In the genomic region with DNA sequence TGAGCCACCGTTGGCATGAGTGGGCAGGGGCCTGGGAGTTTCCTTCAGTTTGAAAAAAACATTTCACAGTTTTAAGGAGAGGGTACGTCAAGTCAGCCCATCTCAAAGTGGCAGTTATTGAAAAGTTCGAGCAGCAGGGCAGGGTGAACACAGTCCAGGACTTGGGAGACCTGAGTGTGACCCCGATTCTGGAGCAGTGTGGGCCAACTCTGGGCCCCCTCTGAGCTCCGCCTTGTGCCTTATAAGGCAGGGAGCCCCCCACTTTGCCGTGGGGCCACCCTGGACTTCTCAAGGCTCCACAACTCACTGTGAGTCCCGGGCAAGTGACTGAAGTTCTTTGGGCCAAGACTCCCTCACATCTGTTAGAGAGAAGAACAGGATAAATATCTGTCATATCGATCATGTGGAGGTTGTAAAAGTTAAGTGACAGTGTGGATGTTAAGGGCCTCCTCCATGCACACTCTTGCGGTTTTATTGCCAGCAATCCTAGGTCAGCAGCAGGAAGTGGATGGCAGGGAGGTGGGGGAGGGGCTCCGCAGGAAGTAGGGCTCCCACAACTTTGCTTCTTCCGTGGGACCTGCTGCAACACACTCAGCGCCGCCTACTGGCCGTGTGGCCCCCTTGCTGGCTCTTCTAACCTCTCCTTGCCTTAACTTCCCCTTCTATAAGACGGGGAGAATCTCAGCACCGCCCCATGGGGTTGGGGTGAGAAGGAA, we compare ENCODE assay signal across 8 cellular contexts. TPM values are rescaled to one million over a fixed set of nuclear protein-coding genes. Genes with fewer than 3 reads are reported as not detected.
A peak's percentile ranks its signal among the peaks of the same experiment; 100 is the strongest.
DNase-seq lines count a peak whose midpoint lies in the region; ATAC-seq and TF ChIP-seq lines count a peak whose summit lies in the region.

No MANE protein-coding gene starts in this region.

- H3K4me1 ChIP-seq in RWPE2 (ENCODE audit: insufficient read depth, poor library complexity, severe bottlenecking) = no peaks in the 10 kb centered on the region
- H3K4me1 ChIP-seq in hepatocyte (ENCODE audit: insufficient read depth) = peaks cover 6% of the 10 kb centered on the region

- no peak overlapping the region for H2AFZ ChIP-seq in hepatocyte

- no peaks in the 10 kb centered on the region for H4K20me1 ChIP-seq in hepatocyte (ENCODE audit: insufficient read depth, poor library complexity, severe bottlenecking)

- no peaks in the 10 kb centered on the region for H3K36me3 ChIP-seq in RWPE2 (ENCODE audit: low read depth)
- no peaks in the 10 kb centered on the region for H3K36me3 ChIP-seq in hepatocyte (replicated peaks; ENCODE audit: insufficient read depth, low read depth)

- H3K4me3 ChIP-seq in RWPE2 (ENCODE audit: severe bottlenecking) = no peak overlapping the region
- no peak overlapping the region for H3K4me3 ChIP-seq in hepatocyte
- H3K4me3 ChIP-seq in coronary artery = no peak overlapping the region

- no peaks in the 10 kb centered on the region for H3K9me2 ChIP-seq in hepatocyte (replicated peaks; ENCODE audit: insufficient read depth)

- H3K9me3 ChIP-seq in RWPE2 (ENCODE audit: severe bottlenecking) (no peaks in the 10 kb centered on the region), hepatocyte (ENCODE audit: low read depth) (no peaks in the 10 kb centered on the region)

- ATAC-seq in RWPE2 (ENCODE audit: low read depth) = no peak
- ATAC-seq in GM21528 (IDR thresholded peaks at IDR 0.05; ENCODE audit: low FRiP score, unreplicated experiment) = no peak

- peak; percentile 65 for TF ChIP-seq CTCF in RWPE2 (IDR thresholded peaks at IDR 0.05; ENCODE audit: poor library complexity, severe bottlenecking)
- peak; percentile 54 for TF ChIP-seq CTCF in hepatocyte (IDR thresholded peaks at IDR 0.05; ENCODE audit: poor library complexity)
- no peak for TF ChIP-seq CTCF in coronary artery (IDR thresholded peaks at IDR 0.05)

- in situ Hi-C loops in ACHN (cut with HindIII; ENCODE audit: low pct_ligation_motif_present, low pct_unique_long_range_greater_than_20kb, low sequenced_read_pairs) = no loop called here

- no peaks in the 10 kb centered on the region for H3K79me2 ChIP-seq in hepatocyte

- H3K27me3 ChIP-seq in RWPE2 (ENCODE audit: insufficient read depth, poor library complexity, severe bottlenecking) = peaks cover 15% of the 10 kb centered on the region
- no peaks in the 10 kb centered on the region for H3K27me3 ChIP-seq in hepatocyte

- H3K4me2 ChIP-seq in hepatocyte = no peak overlapping the region

- DNase-seq in ACHN = peak; percentile 1
- peak; percentile 15 for DNase-seq in GOT3 (lab: John Stamatoyannopoulos, UW)
- DNase-seq in RWPE2 (ENCODE audit: low spot score) = peak; percentile 62
- peak; percentile 63 for DNase-seq in activated T-helper 9 cell treated with anti-CD3 and anti-CD28 coated beads, Interleukin-2, amount 50 U/mL, for 16 hours (ENCODE audit: low read depth)
- DNase-seq in hepatocyte (ENCODE audit: low spot score) = peak; percentile 84
- DNase-seq in stimulated activated CD4-positive, alpha-beta T cell treated with anti-CD3 and anti-CD28 coated beads, Interleukin-1b, Interleukin-23, amount 100 ng/mL, for 24 hours (ENCODE audit: low read depth in 4 of 4, low spot score in 1 of 4) = peak; percentile 53 to 76 (median 68)
- DNase-seq in coronary artery (ENCODE audit: low spot score) = no peak

- WGBS in hepatocyte (ENCODE audit: low lambda C conversion rate, missing lambda C conversion rate) = 60% methylated on average over 16 of the region's 16 CpGs

- H3K27ac ChIP-seq in RWPE2 (ENCODE audit: poor library complexity, severe bottlenecking) = no peak overlapping the region
- peak overlapping the region; percentile 87 for H3K27ac ChIP-seq in hepatocyte
- H3K27ac ChIP-seq in coronary artery = peak overlapping the region in 1 of 2 donors; percentile 81

RNA-seq across cellular contexts. Expression of a gene that starts 38.4 kb away (rescaled TPM):
- 1.9 and 2.5 TPM in 2 replicates for total RNA-seq in hepatocyte
- 2.2 and 2.4 TPM in 2 replicates for polyA plus RNA-seq in hepatocyte
